15 cellular contexts compared by ENCODE assay signal in the genomic region with DNA sequence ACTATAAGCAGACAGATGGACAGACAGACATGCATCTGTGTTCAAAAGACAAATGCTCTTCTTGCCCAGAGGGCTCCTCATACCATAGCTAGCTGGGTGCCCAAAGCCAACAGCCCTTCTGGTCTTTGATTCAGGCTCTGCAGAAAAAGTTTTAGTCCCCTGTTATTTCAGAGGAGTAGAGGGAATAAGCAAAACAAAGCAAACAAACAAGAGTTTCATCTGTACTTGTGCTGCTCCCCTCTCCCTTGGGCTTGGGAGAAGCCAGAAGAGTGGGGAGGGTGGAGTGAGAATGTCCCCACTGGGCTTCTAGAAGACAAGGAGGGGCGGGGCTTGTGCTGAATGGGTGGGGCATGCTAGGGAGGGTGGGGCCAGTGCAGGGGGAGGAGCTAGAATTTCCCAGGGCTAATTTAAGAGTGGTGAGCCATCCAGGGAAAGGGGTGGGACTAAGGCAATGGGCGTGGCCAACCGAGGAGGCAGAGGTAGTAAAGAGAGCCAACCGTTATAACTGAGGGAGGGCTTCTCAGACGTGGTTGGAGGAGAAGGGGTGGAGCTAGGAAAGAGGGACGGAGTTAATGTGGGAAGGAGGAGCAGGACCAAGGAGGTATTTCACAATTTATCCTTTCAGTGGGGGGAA.
A peak's percentile ranks its signal among the peaks of the same experiment; 100 is the strongest.
DNase-seq lines count a peak whose midpoint lies in the region; ATAC-seq and TF ChIP-seq lines count a peak whose summit lies in the region.
"Had no signal": no experiment of that assay in that cellular context is flagged by ENCODE, and none has a peak within 500 bp of the region (broad histone marks: within the 10 kb centered on the region; RNA-seq: fewer than 3 reads in every experiment).

No MANE protein-coding gene starts in this region.

- H3K4me3 Mint-ChIP-seq in activated T-cell treated with anti-CD3 and anti-CD28 coated beads, Interleukin-2, amount 50 U/mL, for 24 hours = no peak overlapping the region
- H3K4me3 Mint-ChIP-seq: activated B cell treated with CpG ODN at 0.5 μM for 24 hours; activated naive CD4-positive, alpha-beta T cell treated with anti-CD3 and anti-CD28 coated beads, Interleukin-2, amount 10 ng/mL, durations not matched to agents 7 days and 5 days; CD8-positive, alpha-beta memory T cell had no signal

- no peaks in the 10 kb centered on the region for H3K9me3 Mint-ChIP-seq in activated T-cell treated with anti-CD3 and anti-CD28 coated beads, Interleukin-2, amount 50 U/mL, for 24 hours
- H3K9me3 Mint-ChIP-seq: activated B cell treated with CpG ODN at 0.5 μM for 24 hours; activated naive CD4-positive, alpha-beta T cell treated with anti-CD3 and anti-CD28 coated beads, Interleukin-2, amount 10 ng/mL, durations not matched to agents 7 days and 5 days had no signal

- no peaks in the 10 kb centered on the region for H3K9me3 ChIP-seq in tibial nerve

- H3K27ac ChIP-seq in tibial nerve = no peak overlapping the region

- DNase-seq in activated T-cell treated with anti-CD3 and anti-CD28 coated beads for 48 hours (ENCODE audit: low read depth) (peak; percentile 4), GM12865 (ENCODE audit: low read depth) (peak; percentile 5), RKO (ENCODE audit: low spot score) (peak; percentile 32), iPS-NIHi7 (ENCODE audit: extremely low spot score) (peak; percentile 66), tibial nerve (ENCODE audit: low spot score in 2 of 2) (no peak), SIG-M5 treated with dmso at 0.1 percent for 504 hours (lab: John Stamatoyannopoulos, UW; ENCODE audit: unreplicated experiment) (no peak)
- DNase-seq in activated T-cell treated with anti-CD3 and anti-CD28 coated beads, Interleukin-2, amount 50 U/mL, for 24 hours = no peak
- DNase-seq: activated B cell treated with CpG ODN at 0.5 μM for 24 hours; activated CD8-positive, alpha-beta memory T cell treated with anti-CD3 and anti-CD28 coated beads, Interleukin-2, amount 50 U/mL, for 4 hours; activated naive CD4-positive, alpha-beta T cell treated with anti-CD3 and anti-CD28 coated beads, Interleukin-2, amount 10 ng/mL, durations not matched to agents 7 days and 5 days; CD8-positive, alpha-beta memory T cell; NCI-H774; T-helper 1 cell had no signal

- H3K27me3 ChIP-seq in tibial nerve = no peaks in the 10 kb centered on the region

- H3K4me3 ChIP-seq in GM12865 (ENCODE audit: low read depth, low read length) (no peak overlapping the region), tibial nerve (no peak overlapping the region)

- no peaks in the 10 kb centered on the region for H3K4me1 Mint-ChIP-seq in activated T-cell treated with anti-CD3 and anti-CD28 coated beads, Interleukin-2, amount 50 U/mL, for 24 hours (ENCODE audit: low read depth)
- H3K4me1 Mint-ChIP-seq: activated B cell treated with CpG ODN at 0.5 μM for 24 hours; activated naive CD4-positive, alpha-beta T cell treated with anti-CD3 and anti-CD28 coated beads, Interleukin-2, amount 10 ng/mL, durations not matched to agents 7 days and 5 days; CD8-positive, alpha-beta memory T cell had no signal

- H3K27ac Mint-ChIP-seq in activated T-cell treated with anti-CD3 and anti-CD28 coated beads, Interleukin-2, amount 50 U/mL, for 24 hours = no peak overlapping the region
- H3K27ac Mint-ChIP-seq: activated B cell treated with CpG ODN at 0.5 μM for 24 hours; activated naive CD4-positive, alpha-beta T cell treated with anti-CD3 and anti-CD28 coated beads, Interleukin-2, amount 10 ng/mL, durations not matched to agents 7 days and 5 days; CD8-positive, alpha-beta memory T cell had no signal

- H3K36me3 Mint-ChIP-seq in activated T-cell treated with anti-CD3 and anti-CD28 coated beads, Interleukin-2, amount 50 U/mL, for 24 hours (ENCODE audit: low read depth) = no peaks in the 10 kb centered on the region
- H3K36me3 Mint-ChIP-seq: activated naive CD4-positive, alpha-beta T cell treated with anti-CD3 and anti-CD28 coated beads, Interleukin-2, amount 10 ng/mL, durations not matched to agents 7 days and 5 days; CD8-positive, alpha-beta memory T cell had no signal

- WGBS in tibial nerve, 2 donors = 79 to 85% methylated on average over 6 of the region's 6 CpGs

- no peak for TF ChIP-seq EP300 in tibial nerve (IDR thresholded peaks at IDR 0.05)

- TF ChIP-seq POLR2A in tibial nerve (IDR thresholded peaks at IDR 0.05) = no peak

- no peak for ATAC-seq in GM18907 (IDR thresholded peaks at IDR 0.05; ENCODE audit: unreplicated experiment)
- ATAC-seq: left lobe of liver had no signal

- no peaks in the 10 kb centered on the region for H3K4me1 ChIP-seq in tibial nerve

- no peaks in the 10 kb centered on the region for H3K36me3 ChIP-seq in tibial nerve

- H3K27me3 Mint-ChIP-seq in activated T-cell treated with anti-CD3 and anti-CD28 coated beads, Interleukin-2, amount 50 U/mL, for 24 hours = peaks cover 5% of the 10 kb centered on the region
- H3K27me3 Mint-ChIP-seq: activated naive CD4-positive, alpha-beta T cell treated with anti-CD3 and anti-CD28 coated beads, Interleukin-2, amount 10 ng/mL, durations not matched to agents 7 days and 5 days had no signal

- TF ChIP-seq CTCF in GM12865 (IDR thresholded peaks at IDR 0.05; ENCODE audit: insufficient read depth, low read depth, low read length, missing control alignments) (no peak), tibial nerve (IDR thresholded peaks at IDR 0.05) (no peak)

Comparison
In these comparisons a context has a peak if more than half of its experiments do, and no peak if none do; other contexts are left out.
1. DNase-seq: peak in activated T-cell treated with anti-CD3 and anti-CD28 coated beads for 48 hours (single experiment), GM12865 (single experiment), RKO (single experiment) and iPS-NIHi7 (single experiment); none in activated T-cell treated with anti-CD3 and anti-CD28 coated beads, Interleukin-2, amount 50 U/mL, for 24 hours (single experiment), tibial nerve (0 of 2) and SIG-M5 treated with dmso at 0.1 percent for 504 hours (single experiment).